In the genomic region with DNA sequence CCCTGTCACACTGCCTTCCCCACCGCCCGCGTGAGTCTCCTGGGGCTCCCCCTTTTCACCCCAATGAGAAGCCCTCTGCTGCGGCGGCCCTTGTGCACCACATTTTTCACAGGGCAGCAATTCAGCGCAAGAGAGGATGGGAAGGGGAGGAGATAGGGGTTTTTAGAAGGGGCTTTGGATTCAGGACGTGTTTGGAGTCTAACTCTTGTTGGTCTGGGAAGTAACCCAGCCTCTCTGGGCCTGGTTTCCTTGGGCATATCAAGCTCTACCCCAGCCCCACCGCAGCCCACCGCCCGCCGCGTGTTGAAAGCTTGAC, we compare ENCODE assay signal across 9 cellular contexts. TPM values are rescaled to one million over a fixed set of nuclear protein-coding genes. Genes with fewer than 3 reads are reported as not detected.
DNase-seq lines count a peak whose midpoint lies in the region; ATAC-seq and TF ChIP-seq lines count a peak whose summit lies in the region.
"Had no signal": no experiment of that assay in that cellular context is flagged by ENCODE, and none has a peak within 500 bp of the region (broad histone marks: within the 10 kb centered on the region; RNA-seq: fewer than 3 reads in every experiment).

No MANE protein-coding gene starts in this region.

- peaks cover 15% of the 10 kb centered on the region for H3K4me1 ChIP-seq in iPS-18a (ENCODE audit: control insufficient read depth, low read depth, low read length)

- no peak overlapping the region for H3K27ac ChIP-seq in iPS-18a (ENCODE audit: low read length)

- H3K36me3 Mint-ChIP-seq in activated CD8-positive, alpha-beta T cell treated with anti-CD3 and anti-CD28 coated beads, Interleukin-2, amount 10 ng/mL, durations not matched to agents 7 days and 5 days (ENCODE audit: low read depth), result no peaks in the 10 kb centered on the region
- no peaks in the 10 kb centered on the region for H3K36me3 Mint-ChIP-seq in stimulated activated effector memory CD8-positive, alpha-beta T cell treated with anti-CD3 and anti-CD28 coated beads, Interleukin-12 subunit alpha, Interleukin-12 subunit beta, amount 100 ng/mL, for 72 hours

- intact Hi-C loops in left cardiac atrium (cut with DNase I), result no loop called here

- peak overlapping the region; percentile 33 for H3K9ac ChIP-seq in iPS-18a (ENCODE audit: low read length)

- peak overlapping the region; percentile 58 for H3K4me3 Mint-ChIP-seq in activated CD8-positive, alpha-beta T cell treated with anti-CD3 and anti-CD28 coated beads, Interleukin-2, amount 10 ng/mL, durations not matched to agents 7 days and 5 days
- peak overlapping the region; percentile 68 for H3K4me3 Mint-ChIP-seq in stimulated activated effector memory CD8-positive, alpha-beta T cell treated with anti-CD3 and anti-CD28 coated beads, Interleukin-12 subunit alpha, Interleukin-12 subunit beta, amount 100 ng/mL, for 72 hours

- ATAC-seq in activated CD8-positive, alpha-beta T cell treated with anti-CD3 and anti-CD28 coated beads, Interleukin-2, amount 10 ng/mL, durations not matched to agents 7 days and 5 days, result no peak
- ATAC-seq in stimulated activated effector memory CD8-positive, alpha-beta T cell treated with anti-CD3 and anti-CD28 coated beads, Interleukin-12 subunit alpha, Interleukin-12 subunit beta, amount 100 ng/mL, for 72 hours, result no peak
- ATAC-seq in left cardiac atrium, result no peak

- H3K27ac Mint-ChIP-seq in activated CD8-positive, alpha-beta T cell treated with anti-CD3 and anti-CD28 coated beads, Interleukin-2, amount 10 ng/mL, durations not matched to agents 7 days and 5 days, result no peak overlapping the region
- no peak overlapping the region for H3K27ac Mint-ChIP-seq in stimulated activated effector memory CD8-positive, alpha-beta T cell treated with anti-CD3 and anti-CD28 coated beads, Interleukin-12 subunit alpha, Interleukin-12 subunit beta, amount 100 ng/mL, for 72 hours

- DNase-seq in H7 (no peak), midbrain (lab: John Stamatoyannopoulos, UW) (no peak), dermis blood vessel endothelial cell (no peak), GM20000 (ENCODE audit: low spot score) (no peak), left cardiac atrium (no peak)
- DNase-seq in activated CD8-positive, alpha-beta T cell treated with anti-CD3 and anti-CD28 coated beads, Interleukin-2, amount 10 ng/mL, durations not matched to agents 7 days and 5 days, result no peak
- no peak for DNase-seq in stimulated activated effector memory CD8-positive, alpha-beta T cell treated with anti-CD3 and anti-CD28 coated beads, Interleukin-12 subunit alpha, Interleukin-12 subunit beta, amount 100 ng/mL, for 72 hours (ENCODE audit: low spot score in 2 of 2)

- peaks cover 12% of the 10 kb centered on the region for H3K4me1 Mint-ChIP-seq in activated CD8-positive, alpha-beta T cell treated with anti-CD3 and anti-CD28 coated beads, Interleukin-2, amount 10 ng/mL, durations not matched to agents 7 days and 5 days (ENCODE audit: low read depth)
- H3K4me1 Mint-ChIP-seq in stimulated activated effector memory CD8-positive, alpha-beta T cell treated with anti-CD3 and anti-CD28 coated beads, Interleukin-12 subunit alpha, Interleukin-12 subunit beta, amount 100 ng/mL, for 72 hours, result peaks cover 13% of the 10 kb centered on the region

- no peaks in the 10 kb centered on the region for H3K9me3 Mint-ChIP-seq in activated CD8-positive, alpha-beta T cell treated with anti-CD3 and anti-CD28 coated beads, Interleukin-2, amount 10 ng/mL, durations not matched to agents 7 days and 5 days (ENCODE audit: insufficient read depth)
- no peaks in the 10 kb centered on the region for H3K9me3 Mint-ChIP-seq in stimulated activated effector memory CD8-positive, alpha-beta T cell treated with anti-CD3 and anti-CD28 coated beads, Interleukin-12 subunit alpha, Interleukin-12 subunit beta, amount 100 ng/mL, for 72 hours

- H3K4me3 ChIP-seq in H7 (ENCODE audit: insufficient read depth, low read depth, low read length) (peak overlapping the region; percentile 85), iPS-18a (ENCODE audit: low read length) (peak overlapping the region; percentile 59)

- CTCF ChIA-PET in activated CD8-positive, alpha-beta T cell treated with anti-CD3 and anti-CD28 coated beads, Interleukin-2, amount 10 ng/mL, durations not matched to agents 7 days and 5 days (lab: Charles Lee), result interaction anchor here (1.7 kb wide), 1 partner anchor 45 kb away, joined by 4 read pairs; no protein-coding TSS in a partner anchor

- peaks cover 47% of the 10 kb centered on the region for H3K27me3 Mint-ChIP-seq in activated CD8-positive, alpha-beta T cell treated with anti-CD3 and anti-CD28 coated beads, Interleukin-2, amount 10 ng/mL, durations not matched to agents 7 days and 5 days (ENCODE audit: low read depth)

- POLR2A ChIA-PET in activated CD8-positive, alpha-beta T cell treated with anti-CD3 and anti-CD28 coated beads, Interleukin-2, amount 10 ng/mL, durations not matched to agents 7 days and 5 days (lab: Charles Lee), result no interaction called here

- peaks cover 36% of the 10 kb centered on the region for H3K27me3 ChIP-seq in H7 (ENCODE audit: control insufficient read depth, insufficient read depth, low read length)
- H3K27me3 ChIP-seq in iPS-18a (ENCODE audit: control insufficient read depth, insufficient read depth, low read length), result peaks cover 34% of the 10 kb centered on the region

- no peaks in the 10 kb centered on the region for H3K9me3 ChIP-seq in iPS-18a (ENCODE audit: control insufficient read depth, low read depth, low read length)

- H3K36me3 ChIP-seq in H7 (replicated peaks; ENCODE audit: control insufficient read depth, insufficient read depth, low read length) (no peaks in the 10 kb centered on the region), iPS-18a (ENCODE audit: control insufficient read depth, low read depth, low read length) (no peaks in the 10 kb centered on the region)

- no peak for TF ChIP-seq CTCF in GM20000 (IDR thresholded peaks at IDR 0.05; ENCODE audit: extremely low read depth, missing control alignments)

RNA-seq across cellular contexts. Expression of a gene that starts 0.7 kb away (rescaled TPM):
- 7.0 and 11.0 TPM in 2 replicates for total RNA-seq in H7 (2014; rRNA removed; shearing (Covaris generic))
- under 1 TPM; 0.05 to 0.08 TPM for total RNA-seq in activated CD8-positive, alpha-beta T cell treated with anti-CD3 and anti-CD28 coated beads, Interleukin-2, amount 10 ng/mL, durations not matched to agents 7 days and 5 days
- total RNA-seq in dermis blood vessel endothelial cell, result 2.0 and 5.8 TPM in 2 replicates
- 1 to 10 TPM; 1.4 to 2.7 TPM for total RNA-seq in left cardiac atrium

RNA-seq across cellular contexts. Expression of a gene that starts 53.9 kb away (rescaled TPM):
- 27.9 and 28.5 TPM in 2 replicates for total RNA-seq in H7 (2014; rRNA removed; shearing (Covaris generic))
- total RNA-seq in activated CD8-positive, alpha-beta T cell treated with anti-CD3 and anti-CD28 coated beads, Interleukin-2, amount 10 ng/mL, durations not matched to agents 7 days and 5 days, result 1 to 10 TPM; 3.8 to 3.9 TPM
- total RNA-seq in dermis blood vessel endothelial cell (18.5 and 24.8 TPM in 2 replicates), left cardiac atrium (10 to 100 TPM; 36.7 to 45.6 TPM)

RNA-seq across cellular contexts. Expression of a gene that starts 57.2 kb away (rescaled TPM):
- not detected in 2 replicates for total RNA-seq in H7 (2014; rRNA removed; shearing (Covaris generic))
- not detected for total RNA-seq in activated CD8-positive, alpha-beta T cell treated with anti-CD3 and anti-CD28 coated beads, Interleukin-2, amount 10 ng/mL, durations not matched to agents 7 days and 5 days
- total RNA-seq in dermis blood vessel endothelial cell (not detected in 2 replicates), left cardiac atrium (not detected)
- total RNA-seq: mononuclear cell had no signal
